Comparison of ENCODE assay signal across 19 cellular contexts in genomic region chr12:3816266-3816665, GRCh38. TPM values are rescaled to one million over a fixed set of nuclear protein-coding genes. Genes with fewer than 3 reads are reported as not detected.
DNase-seq lines count a peak whose midpoint lies in the region; ATAC-seq and TF ChIP-seq lines count a peak whose summit lies in the region.
"Had no signal": no experiment of that assay in that cellular context is flagged by ENCODE, and none has a peak within 500 bp of the region (broad histone marks: within the 10 kb centered on the region; RNA-seq: fewer than 3 reads in every experiment).

No MANE protein-coding gene starts in this region.

- CTCF ChIA-PET in CD8-positive, alpha-beta T cell (lab: Charles Lee): interaction anchor here (0.6 to 1.7 kb wide), 2 partner anchors 13 to 45 kb away, joined by 4 to 7 read pairs; no protein-coding TSS in a partner anchor
- CTCF ChIA-PET in activated CD4-positive, alpha-beta T cell treated with anti-CD3 and anti-CD28 coated beads for 36 hours (lab: Charles Lee): interaction anchor here (0.8 to 2.0 kb wide), 3 partner anchors 11 to 731 kb away, joined by 3 to 7 read pairs (median 3); no protein-coding TSS in a partner anchor

- 15 to 40% (median 21%) methylated on average over 2 of the region's 2 CpGs for WGBS in ovary, 3 donors

- no peak overlapping the region for H3K4me3 ChIP-seq in CD8-positive, alpha-beta T cell (ENCODE audit: low read depth, low read length)
- H3K4me3 ChIP-seq in ovary: no peak overlapping the region

- peaks cover 4% of the 10 kb centered on the region for H3K4me1 ChIP-seq in CD8-positive, alpha-beta T cell (ENCODE audit: insufficient read depth, low read length)
- peaks cover 9% of the 10 kb centered on the region for H3K4me1 ChIP-seq in ovary (ENCODE audit: insufficient read depth)
- H3K4me1 ChIP-seq: Caco-2 had no signal

- H3K9me3 ChIP-seq in CD8-positive, alpha-beta T cell (ENCODE audit: low read length): no peaks in the 10 kb centered on the region
- no peaks in the 10 kb centered on the region for H3K9me3 ChIP-seq in ovary
- H3K9me3 ChIP-seq: Caco-2 had no signal

- H3K27me3 ChIP-seq in CD8-positive, alpha-beta T cell (ENCODE audit: insufficient read depth, low read length): no peaks in the 10 kb centered on the region
- H3K27me3 ChIP-seq in ovary: no peaks in the 10 kb centered on the region

- peak overlapping the region; percentile 41 for H3K27ac Mint-ChIP-seq in CD8-positive, alpha-beta T cell
- H3K27ac Mint-ChIP-seq in activated CD4-positive, alpha-beta T cell treated with anti-CD3 and anti-CD28 coated beads for 36 hours: no peak overlapping the region
- H3K27ac Mint-ChIP-seq: CD4-positive, CD25-positive, alpha-beta regulatory T cell; H9; IgD-negative memory B cell had no signal

- TF ChIP-seq POLR2A in ovary (IDR thresholded peaks at IDR 0.05): no peak

- no peaks in the 10 kb centered on the region for H3K9me3 Mint-ChIP-seq in CD8-positive, alpha-beta T cell
- no peaks in the 10 kb centered on the region for H3K9me3 Mint-ChIP-seq in activated CD4-positive, alpha-beta T cell treated with anti-CD3 and anti-CD28 coated beads for 36 hours (ENCODE audit: low read depth)
- H3K9me3 Mint-ChIP-seq: CD4-positive, CD25-positive, alpha-beta regulatory T cell; H9; IgD-negative memory B cell had no signal

- H3K4me1 Mint-ChIP-seq in CD8-positive, alpha-beta T cell (ENCODE audit: low read depth): no peaks in the 10 kb centered on the region
- H3K4me1 Mint-ChIP-seq in activated CD4-positive, alpha-beta T cell treated with anti-CD3 and anti-CD28 coated beads for 36 hours: no peaks in the 10 kb centered on the region

- no peak for TF ChIP-seq EP300 in ovary (IDR thresholded peaks at IDR 0.05)

- peaks cover 37% of the 10 kb centered on the region for H3K36me3 ChIP-seq in CD8-positive, alpha-beta T cell (ENCODE audit: insufficient read depth, low read length)
- H3K36me3 ChIP-seq in ovary: no peaks in the 10 kb centered on the region

- no peak overlapping the region for H3K4me3 Mint-ChIP-seq in CD8-positive, alpha-beta T cell
- no peak overlapping the region for H3K4me3 Mint-ChIP-seq in activated CD4-positive, alpha-beta T cell treated with anti-CD3 and anti-CD28 coated beads for 36 hours
- H3K4me3 Mint-ChIP-seq: CD4-positive, CD25-positive, alpha-beta regulatory T cell; H9; IgD-negative memory B cell had no signal

- no peaks in the 10 kb centered on the region for H3K27me3 Mint-ChIP-seq in CD8-positive, alpha-beta T cell (ENCODE audit: low read depth)
- no peaks in the 10 kb centered on the region for H3K27me3 Mint-ChIP-seq in activated CD4-positive, alpha-beta T cell treated with anti-CD3 and anti-CD28 coated beads for 36 hours
- H3K27me3 Mint-ChIP-seq: CD4-positive, CD25-positive, alpha-beta regulatory T cell; IgD-negative memory B cell had no signal

- no peak for TF ChIP-seq CTCF in CD8-positive, alpha-beta T cell (IDR thresholded peaks at IDR 0.05)
- no peak for TF ChIP-seq CTCF in ovary (IDR thresholded peaks at IDR 0.05)

- no peak for ATAC-seq in CD8-positive, alpha-beta T cell
- ATAC-seq in activated CD4-positive, alpha-beta T cell treated with anti-CD3 and anti-CD28 coated beads for 36 hours: no peak

- H3K36me3 Mint-ChIP-seq in CD8-positive, alpha-beta T cell: peaks cover 54% of the 10 kb centered on the region
- H3K36me3 Mint-ChIP-seq in activated CD4-positive, alpha-beta T cell treated with anti-CD3 and anti-CD28 coated beads for 36 hours (ENCODE audit: low read depth): peaks cover 7% of the 10 kb centered on the region

- no peak overlapping the region for H3K27ac ChIP-seq in CD8-positive, alpha-beta T cell (ENCODE audit: low read depth, low read length)
- H3K27ac ChIP-seq in caudate nucleus (ENCODE audit: low read depth, low read length) (peak overlapping the region; percentile 58), ovary (peak overlapping the region; percentile 23 to 67)
- H3K27ac ChIP-seq: HL-60 had no signal

- intact Hi-C loops in CD8-positive, alpha-beta T cell (cut with DNase I, micrococcal nuclease): no loop called here
- intact Hi-C loops in ovary (cut with DNase I): no loop called here
- intact Hi-C loops in activated CD4-positive, alpha-beta T cell treated with anti-CD3 and anti-CD28 coated beads for 36 hours (cut with DNase I, micrococcal nuclease): no loop called here

- POLR2A ChIA-PET in CD8-positive, alpha-beta T cell (lab: Charles Lee): no interaction called here
- POLR2A ChIA-PET in activated CD4-positive, alpha-beta T cell treated with anti-CD3 and anti-CD28 coated beads for 36 hours (lab: Charles Lee): interaction anchor here (0.7 kb wide), 1 partner anchor 878 kb away, joined by 3 read pairs; no protein-coding TSS in a partner anchor

- no peak for DNase-seq in CD8-positive, alpha-beta T cell
- DNase-seq in caudate nucleus (lab: John Stamatoyannopoulos, UW): no peak
- DNase-seq in ovary: no peak
- no peak for DNase-seq in Ammon's horn (ENCODE audit: low spot score)
- DNase-seq in activated CD4-positive, alpha-beta T cell treated with anti-CD3 and anti-CD28 coated beads for 36 hours: no peak
- no peak for DNase-seq in retina
- DNase-seq: ACHN; AML-193; C1 segment of cervical spinal cord; Caco-2; CD4-positive, CD25-positive, alpha-beta regulatory T cell; DMS153; DMS79; GF-D8; H9; Karpas-422; KBM-7 had no signal

RNA-seq across cellular contexts. Expression of gene PARP11, which starts 56.9 kb away (rescaled TPM):
- total RNA-seq in CD8-positive, alpha-beta T cell: 10 to 100 TPM; 11.5 to 11.8 TPM
- 10 to 100 TPM in 6 of 7 donors, 1 to 10 TPM in 1; 7.4 to 22.1 (median 18.0) TPM for total RNA-seq in ovary
- 10 to 100 TPM; 10.1 to 11.8 TPM for polyA plus RNA-seq in ovary
- 10 to 100 TPM; 20.9 to 23.0 TPM for total RNA-seq in activated CD4-positive, alpha-beta T cell treated with anti-CD3 and anti-CD28 coated beads for 36 hours
